In the genomic region with DNA sequence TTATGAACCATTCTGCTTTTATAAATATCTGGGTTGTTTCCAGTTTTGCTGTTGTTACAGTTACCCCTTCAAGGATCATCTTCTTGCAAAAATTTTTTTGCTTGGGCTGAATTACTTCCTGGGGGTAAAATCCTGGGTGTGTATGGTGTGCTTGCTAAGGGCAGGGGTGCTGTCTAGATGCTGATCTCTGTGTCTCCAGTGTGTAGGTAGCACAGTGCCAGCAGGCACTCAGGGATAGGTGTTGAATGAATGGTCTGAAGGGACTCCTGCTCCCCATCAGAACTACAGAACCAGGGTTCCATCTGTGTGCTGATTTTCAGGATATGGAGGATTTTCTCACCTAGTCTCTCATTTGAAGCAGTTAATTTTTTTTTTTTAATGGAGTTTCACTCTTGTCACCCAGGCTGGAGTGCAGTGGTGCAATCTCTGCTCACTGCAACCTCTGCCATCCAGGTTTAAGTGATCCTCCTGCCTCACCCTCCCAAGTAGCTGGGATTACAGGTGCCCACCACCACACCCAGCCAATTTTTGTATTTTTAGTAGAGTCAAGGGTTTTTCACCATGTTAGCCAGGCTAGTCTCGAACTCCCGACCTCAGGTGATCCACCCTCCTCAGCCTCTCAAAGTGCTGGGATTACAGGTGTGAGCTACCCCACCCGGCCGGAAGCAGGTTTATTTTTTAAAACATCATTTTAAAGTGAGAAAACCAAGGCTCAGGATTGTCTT, we compare ENCODE assay signal across 22 cellular contexts. TPM values are rescaled to one million over a fixed set of nuclear protein-coding genes. Genes with fewer than 3 reads are reported as not detected.
DNase-seq lines count a peak whose midpoint lies in the region; ATAC-seq and TF ChIP-seq lines count a peak whose summit lies in the region.
"Had no signal": no experiment of that assay in that cellular context is flagged by ENCODE, and none has a peak within 500 bp of the region (broad histone marks: within the 10 kb centered on the region; RNA-seq: fewer than 3 reads in every experiment).

No MANE protein-coding gene starts in this region.

- no peaks in the 10 kb centered on the region for H3K27me3 ChIP-seq in MM.1S (replicated peaks; ENCODE audit: insufficient read depth, low read length)
- no peaks in the 10 kb centered on the region for H3K27me3 ChIP-seq in smooth muscle cell (ENCODE audit: low read depth)
- H3K27me3 ChIP-seq: spleen had no signal

- H3K36me3 ChIP-seq in MM.1S (replicated peaks; ENCODE audit: insufficient read depth, low read length) (no peaks in the 10 kb centered on the region), smooth muscle cell (ENCODE audit: low read depth) (no peaks in the 10 kb centered on the region)
- H3K36me3 ChIP-seq: MG63, spleen had no signal

- 82% methylated on average over 4 of the region's 4 CpGs for WGBS in smooth muscle cell (ENCODE audit: low lambda C conversion rate)

- no peaks in the 10 kb centered on the region for H3K27me3 Mint-ChIP-seq in activated T-cell treated with anti-CD3 and anti-CD28 coated beads, Interleukin-2, amount 50 U/mL, for 24 hours
- H3K27me3 Mint-ChIP-seq in activated naive CD8-positive, alpha-beta T cell = no peaks in the 10 kb centered on the region
- H3K27me3 Mint-ChIP-seq: activated B cell treated with CpG ODN at 0.5 μM for 24 hours had no signal

- H3K4me3 ChIP-seq in MM.1S (ENCODE audit: low read length) = peak overlapping the region; percentile 52
- no peak overlapping the region for H3K4me3 ChIP-seq in smooth muscle cell
- H3K4me3 ChIP-seq: MG63, spleen had no signal

- H3K9me3 ChIP-seq in MM.1S (replicated peaks; ENCODE audit: insufficient read depth, low read length) = no peaks in the 10 kb centered on the region
- no peaks in the 10 kb centered on the region for H3K9me3 ChIP-seq in smooth muscle cell (replicated peaks; ENCODE audit: low read depth)
- H3K9me3 ChIP-seq: MG63 had no signal

- no peak for ATAC-seq in HG03460 (IDR thresholded peaks at IDR 0.05; ENCODE audit: unreplicated experiment)
- ATAC-seq: left lobe of liver had no signal

- H3K4me3 Mint-ChIP-seq in activated T-cell treated with anti-CD3 and anti-CD28 coated beads, Interleukin-2, amount 50 U/mL, for 24 hours = peak overlapping the region; percentile 67
- H3K4me3 Mint-ChIP-seq in activated naive CD8-positive, alpha-beta T cell = peak overlapping the region; percentile 67
- H3K4me3 Mint-ChIP-seq: activated B cell treated with CpG ODN at 0.5 μM for 24 hours, CD14-positive monocyte, mesothelial cell of epicardium had no signal

- no peak for DNase-seq in activated T-cell treated with anti-CD3 and anti-CD28 coated beads, Interleukin-2, amount 50 U/mL, for 24 hours
- DNase-seq in activated T-cell treated with anti-CD3 and anti-CD28 coated beads for 4 hours (no peak), MM.1S (no peak), smooth muscle cell (lab: John Stamatoyannopoulos, UW; ENCODE audit: unreplicated experiment) (no peak), dedifferentiated amniotic fluid mesenchymal stem cell (ENCODE audit: extremely low spot score) (no peak)
- no peak for DNase-seq in central memory CD4-positive, alpha-beta T cell
- DNase-seq: activated B cell treated with CpG ODN at 0.5 μM for 24 hours, aorta, DMS53, MG63, NCI-H2171 treated with DMSO at 0.1 percent for 48 hours, SIG-M5, spleen had no signal

- H3K4me2 ChIP-seq in MM.1S (ENCODE audit: low read depth, low read length) (peak overlapping the region; percentile 93), smooth muscle cell (peak overlapping the region; percentile 47)

- H3K4me1 Mint-ChIP-seq in activated T-cell treated with anti-CD3 and anti-CD28 coated beads, Interleukin-2, amount 50 U/mL, for 24 hours (ENCODE audit: low read depth) = peaks cover 71% of the 10 kb centered on the region
- H3K4me1 Mint-ChIP-seq in activated naive CD8-positive, alpha-beta T cell (ENCODE audit: low read depth) = peaks cover 74% of the 10 kb centered on the region
- H3K4me1 Mint-ChIP-seq: CD14-positive monocyte, mesothelial cell of epicardium had no signal

- H3K27ac ChIP-seq in MM.1S (ENCODE audit: low read length) (peak overlapping the region; percentile 88), smooth muscle cell (ENCODE audit: low read depth) (peak overlapping the region; percentile 84)

- TF ChIP-seq CTCF in MM.1S (IDR thresholded peaks at IDR 0.05; ENCODE audit: low read length) = no peak
- TF ChIP-seq CTCF in smooth muscle cell (IDR thresholded peaks at IDR 0.05; ENCODE audit: borderline replicate concordance, insufficient read depth, poor library complexity, severe bottlenecking) = no peak

- H4K20me1 ChIP-seq in MM.1S (ENCODE audit: insufficient read depth, low read length) (no peaks in the 10 kb centered on the region), smooth muscle cell (ENCODE audit: low read depth) (no peaks in the 10 kb centered on the region)

- H3K4me1 ChIP-seq in MM.1S (ENCODE audit: low read length) = peaks cover 32% of the 10 kb centered on the region
- H3K4me1 ChIP-seq in smooth muscle cell (ENCODE audit: low read depth) = peaks cover 4% of the 10 kb centered on the region

- peaks cover 11% of the 10 kb centered on the region for H3F3A ChIP-seq in MM.1S (ENCODE audit: insufficient read depth, low read length)
- H3F3A ChIP-seq in smooth muscle cell (ENCODE audit: low read depth) = peaks cover 2% of the 10 kb centered on the region

- peaks cover 13% of the 10 kb centered on the region for H3K36me3 Mint-ChIP-seq in activated T-cell treated with anti-CD3 and anti-CD28 coated beads, Interleukin-2, amount 50 U/mL, for 24 hours (ENCODE audit: low read depth)
- H3K36me3 Mint-ChIP-seq in activated naive CD8-positive, alpha-beta T cell = no peaks in the 10 kb centered on the region
- H3K36me3 Mint-ChIP-seq: CD14-positive monocyte, mesothelial cell of epicardium had no signal

- H2AFZ ChIP-seq in MM.1S (ENCODE audit: low read length) (peak overlapping the region; percentile 93), smooth muscle cell (ENCODE audit: low read depth) (no peak overlapping the region)

- H3K27ac Mint-ChIP-seq in activated T-cell treated with anti-CD3 and anti-CD28 coated beads, Interleukin-2, amount 50 U/mL, for 24 hours = peak overlapping the region; percentile 94
- peak overlapping the region; percentile 83 for H3K27ac Mint-ChIP-seq in activated naive CD8-positive, alpha-beta T cell
- H3K27ac Mint-ChIP-seq: activated B cell treated with CpG ODN at 0.5 μM for 24 hours, CD14-positive monocyte, mesothelial cell of epicardium had no signal

- H3K79me2 ChIP-seq in MM.1S (ENCODE audit: low read length) (no peaks in the 10 kb centered on the region), smooth muscle cell (ENCODE audit: low read depth) (no peaks in the 10 kb centered on the region)

- no peaks in the 10 kb centered on the region for H3K9me2 ChIP-seq in MM.1S (replicated peaks; ENCODE audit: insufficient read depth, low read length)

- H3K9ac ChIP-seq in MM.1S (ENCODE audit: low read length) = peak overlapping the region; percentile 54
- H3K9ac ChIP-seq in smooth muscle cell (ENCODE audit: low read depth) = no peak overlapping the region

- peaks cover 12% of the 10 kb centered on the region for H3K9me3 Mint-ChIP-seq in activated T-cell treated with anti-CD3 and anti-CD28 coated beads, Interleukin-2, amount 50 U/mL, for 24 hours
- H3K9me3 Mint-ChIP-seq in activated naive CD8-positive, alpha-beta T cell (ENCODE audit: low read depth) = no peaks in the 10 kb centered on the region

RNA-seq across cellular contexts. Expression of a gene that starts 0.6 kb away (rescaled TPM):
- total RNA-seq in smooth muscle cell = not detected in 2 replicates
- not detected in 2 replicates for polyA plus RNA-seq in smooth muscle cell
- total RNA-seq: activated B cell treated with CpG ODN at 0.5 μM for 24 hours, aorta, cerebellum, fibroblast of lung, left lobe of liver, mesothelial cell of epicardium, OCI-LY7, spleen, temporal lobe had no signal
- polyA plus RNA-seq: aorta, CD14-positive monocyte, fibroblast of lung, spleen had no signal

RNA-seq across cellular contexts. Expression of a gene that starts 14.0 kb away (rescaled TPM):
- 1.7 and 1.8 TPM in 2 replicates for total RNA-seq in smooth muscle cell
- polyA plus RNA-seq in smooth muscle cell = 0.97 TPM in 1 of 2 replicates, not detected in the other
- total RNA-seq: OCI-LY7, temporal lobe had no signal
- polyA plus RNA-seq: fibroblast of lung had no signal

RNA-seq across cellular contexts. Expression of a gene that starts 24.0 kb away (rescaled TPM):
- 9.3 and 12.2 TPM in 2 replicates for total RNA-seq in smooth muscle cell
- 12.7 and 13.5 TPM in 2 replicates for polyA plus RNA-seq in smooth muscle cell

RNA-seq across cellular contexts. Expression of a gene that starts 57.8 kb away (rescaled TPM):
- total RNA-seq in smooth muscle cell = 0.04 and 2.0 TPM in 2 replicates
- 0.17 and 0.47 TPM in 2 replicates for polyA plus RNA-seq in smooth muscle cell
